In the genomic region with DNA sequence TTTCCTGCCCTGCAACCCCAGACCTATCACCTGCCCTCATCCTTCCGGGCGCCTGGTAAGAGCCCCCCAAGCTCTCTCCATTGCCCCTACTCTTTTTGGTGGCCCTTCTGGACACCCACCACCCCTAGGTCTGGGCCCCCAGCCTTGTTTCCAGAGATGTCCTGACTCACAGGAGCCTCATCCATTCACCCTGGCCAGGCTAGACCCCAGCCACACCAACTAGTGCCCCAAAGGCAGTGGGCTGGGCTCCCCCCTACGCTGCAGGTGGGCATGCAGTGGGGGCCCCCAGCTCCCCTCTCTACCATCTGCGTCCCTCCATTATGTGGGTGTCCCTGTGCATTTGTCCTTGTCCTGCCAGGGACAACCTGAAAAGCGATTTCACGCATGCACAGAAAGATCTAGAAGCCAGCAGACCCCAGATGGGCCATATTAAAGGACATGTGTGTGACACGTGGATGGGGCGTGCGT, we compare ENCODE assay signal across 13 cellular contexts. TPM values are rescaled to one million over a fixed set of nuclear protein-coding genes. Genes with fewer than 3 reads are reported as not detected.
DNase-seq lines count a peak whose midpoint lies in the region; ATAC-seq and TF ChIP-seq lines count a peak whose summit lies in the region.
"Had no signal": no experiment of that assay in that cellular context is flagged by ENCODE, and none has a peak within 500 bp of the region (broad histone marks: within the 10 kb centered on the region; RNA-seq: fewer than 3 reads in every experiment).

No MANE protein-coding gene starts in this region.

- no peaks in the 10 kb centered on the region for H3K36me3 Mint-ChIP-seq in neural progenitor cell
- H3K36me3 Mint-ChIP-seq: immature natural killer cell had no signal

- H3K9ac ChIP-seq in neural progenitor cell: no peak overlapping the region
- no peak overlapping the region for H3K9ac ChIP-seq in SK-N-SH

- peaks cover 7% of the 10 kb centered on the region for H3K27me3 Mint-ChIP-seq in neural progenitor cell (ENCODE audit: insufficient read depth, low read depth)

- H3F3A ChIP-seq in neural progenitor cell (ENCODE audit: low read depth) (peaks cover 23% of the 10 kb centered on the region), SK-N-SH (replicated peaks; ENCODE audit: insufficient read depth) (no peaks in the 10 kb centered on the region)

- H3K4me2 ChIP-seq in neural progenitor cell (peak overlapping the region; percentile 77), SK-N-SH (no peak overlapping the region)

- intact Hi-C loops in heart right ventricle (cut with DNase I): no loop called here
- intact Hi-C loops in Right ventricle myocardium inferior (cut with DNase I): no loop called here
- intact Hi-C loops in aorta (cut with DNase I): loop anchor here (2.0 to 5.0 kb wide), 5 partner anchors 36 to 84 kb away; partner anchors contain the start of gene TPCN2 (in 2 of the 2)

- peaks cover 47% of the 10 kb centered on the region for H3K4me1 Mint-ChIP-seq in neural progenitor cell

- CTCF ChIA-PET in SK-N-SH (lab: Yijun Ruan, JAX): interaction anchor here (0.9 to 4.6 kb wide), 4 partner anchors 10 to 121 kb away, joined by 3 to 26 read pairs (median 4); no protein-coding TSS in a partner anchor

- no peak overlapping the region for H2AFZ ChIP-seq in neural progenitor cell (replicated peaks)
- no peak overlapping the region for H2AFZ ChIP-seq in SK-N-SH (ENCODE audit: low read depth)

- no peaks in the 10 kb centered on the region for H4K20me1 ChIP-seq in neural progenitor cell (ENCODE audit: low read depth)
- no peaks in the 10 kb centered on the region for H4K20me1 ChIP-seq in SK-N-SH (ENCODE audit: insufficient read depth)

- no peak for TF ChIP-seq EP300 in SK-N-SH (IDR thresholded peaks at IDR 0.05; ENCODE audit: borderline replicate concordance in 1 of 2, low read depth in 1 of 2, low read length in 1 of 2)

- H3K4me1 ChIP-seq in heart right ventricle (peaks cover 5 to 69% (median 45%) of the 10 kb centered on the region in 9 donors), neural progenitor cell (peaks cover 39% of the 10 kb centered on the region), aorta (ENCODE audit: control insufficient read depth in 1 of 2, insufficient read depth in 2 of 2, low read length in 2 of 2) (no peaks in the 10 kb centered on the region), SK-N-SH (ENCODE audit: control insufficient read depth in 1 of 2, insufficient read depth in 2 of 2, low read depth in 1 of 2, low read length in 1 of 2) (peaks cover 28 to 53% of the 10 kb centered on the region in 2 experiments; a peak in 3 of 4 replicates)

- H3K9me2 ChIP-seq in SK-N-SH: no peaks in the 10 kb centered on the region

- H3K4me3 Mint-ChIP-seq in neural progenitor cell: peak overlapping the region; percentile 52

- ATAC-seq in heart right ventricle: no peak
- ATAC-seq in Right ventricle myocardium inferior: no peak
- no peak for ATAC-seq in aorta (ENCODE audit: low FRiP score)

- H3K79me2 ChIP-seq in neural progenitor cell (ENCODE audit: low read depth) (no peaks in the 10 kb centered on the region), SK-N-SH (ENCODE audit: insufficient read depth) (no peaks in the 10 kb centered on the region)

- POLR2A ChIA-PET in SK-N-SH (lab: Yijun Ruan, JAX): interaction anchor here (1.4 kb wide), 1 partner anchor 13 kb away, joined by 3 read pairs; no protein-coding TSS in a partner anchor

- WGBS in heart right ventricle, 2 donors: 76 to 79% methylated on average over 9 of the region's 9 CpGs
- 21 to 24% methylated on average over 9 of the region's 9 CpGs for WGBS in aorta, 2 donors
- WGBS in SK-N-SH (ENCODE audit: low lambda C conversion rate): 93% methylated on average over 8 of the region's 9 CpGs

- TF ChIP-seq RAD21 in SK-N-SH (IDR thresholded peaks at IDR 0.05; ENCODE audit: low read length): no peak

- H3K27me3 ChIP-seq in heart right ventricle (peaks cover 0 to 54% (median 35%) of the 10 kb centered on the region in 7 donors), neural progenitor cell (peaks cover 9% of the 10 kb centered on the region), aorta (ENCODE audit: control insufficient read depth in 1 of 2, insufficient read depth in 2 of 2, low read length in 1 of 2) (no peaks in the 10 kb centered on the region), SK-N-SH (ENCODE audit: insufficient read depth) (no peaks in the 10 kb centered on the region)
- H3K27me3 ChIP-seq: SJSA1 had no signal

- TF ChIP-seq CTCF in heart right ventricle (IDR thresholded peaks at IDR 0.05): no peak
- TF ChIP-seq CTCF in fibroblast of pulmonary artery (IDR thresholded peaks at IDR 0.05; ENCODE audit: low read length, missing control alignments): no peak
- no peak for TF ChIP-seq CTCF in neural progenitor cell (IDR thresholded peaks at IDR 0.05)
- TF ChIP-seq CTCF in SK-N-SH (IDR thresholded peaks at IDR 0.05): no peak

- H3K36me3 ChIP-seq in heart right ventricle (no peaks in the 10 kb centered on the region), neural progenitor cell (no peaks in the 10 kb centered on the region), aorta (ENCODE audit: control insufficient read depth in 1 of 2, insufficient read depth in 2 of 2, low read length in 1 of 2) (peaks cover 0 to 1% of the 10 kb centered on the region in 2 donors), SK-N-SH (replicated peaks in 1 of 2; ENCODE audit: control insufficient read depth in 1 of 2, insufficient read depth in 2 of 2, low read length in 1 of 2) (no peaks in the 10 kb centered on the region)
- H3K36me3 ChIP-seq: pancreas had no signal

- DNase-seq in heart right ventricle (no peak), Right ventricle myocardium inferior (ENCODE audit: missing footprints) (no peak), fibroblast of pulmonary artery (ENCODE audit: low read depth) (no peak), neural progenitor cell (ENCODE audit: low spot score) (no peak), aorta (peak in 1 of 2 donors; percentile 75), SK-N-SH (no peak), NCI-H82 treated with DMSO at 0.1 percent for 48 hours (lab: John Stamatoyannopoulos, UW; ENCODE audit: unreplicated experiment) (no peak), UCSD-AML1 (lab: John Stamatoyannopoulos, UW; ENCODE audit: unreplicated experiment) (no peak)
- DNase-seq: activated CD4-positive, alpha-beta T cell treated with anti-CD3 and anti-CD28 coated beads for 4 hours had no signal

- no peak overlapping the region for H3K27ac Mint-ChIP-seq in neural progenitor cell
- H3K27ac Mint-ChIP-seq: immature natural killer cell had no signal

- H3K9me3 ChIP-seq in heart right ventricle (no peaks in the 10 kb centered on the region), neural progenitor cell (ENCODE audit: low read depth) (no peaks in the 10 kb centered on the region), aorta (ENCODE audit: control insufficient read depth, low read length) (no peaks in the 10 kb centered on the region), SK-N-SH (no peaks in the 10 kb centered on the region)
- H3K9me3 ChIP-seq: pancreas, SJSA1 had no signal

- no peaks in the 10 kb centered on the region for H3K9me3 Mint-ChIP-seq in neural progenitor cell
- H3K9me3 Mint-ChIP-seq: immature natural killer cell had no signal

- peak overlapping the region in 9 of 10 donors; percentile 35 to 86 (median 78) for H3K27ac ChIP-seq in heart right ventricle
- no peak overlapping the region for H3K27ac ChIP-seq in neural progenitor cell
- H3K27ac ChIP-seq in aorta (ENCODE audit: low read depth in 1 of 2, low read length in 2 of 2): peak overlapping the region; percentile 49 to 90
- H3K27ac ChIP-seq in SK-N-SH (ENCODE audit: low read depth in 2 of 2, low read length in 1 of 2): no peak overlapping the region
- H3K27ac ChIP-seq: pancreas had no signal

- peak overlapping the region in 9 of 10 donors; percentile 33 to 55 (median 53) for H3K4me3 ChIP-seq in heart right ventricle
- peak overlapping the region; percentile 24 for H3K4me3 ChIP-seq in fibroblast of pulmonary artery (replicated peaks; ENCODE audit: low read depth, low read length)
- H3K4me3 ChIP-seq in neural progenitor cell: no peak overlapping the region
- H3K4me3 ChIP-seq in aorta (ENCODE audit: low read length in 2 of 2): peak overlapping the region; percentile 79 to 85
- no peak overlapping the region for H3K4me3 ChIP-seq in SK-N-SH (ENCODE audit: low read depth in 2 of 2, low read length in 1 of 2)

TF ChIP-seq in SK-N-SH, 30 proteins besides CTCF, POLR2A, EP300 and RAD21 (continues in another document):
- TF ChIP-seq JUND (IDR thresholded peaks at IDR 0.05): no peak

RNA-seq across cellular contexts. Expression of gene MRGPRF, which starts 1.4 kb away (rescaled TPM):
- total RNA-seq in heart right ventricle: 10 to 100 TPM in 1 of 10 donors, 1 to 10 TPM in 8, under 1 TPM in 1; 0.98 to 10.7 (median 1.6) TPM
- 1 to 10 TPM; 7.2 to 7.9 TPM for polyA plus RNA-seq in heart right ventricle
- total RNA-seq in Right ventricle myocardium inferior: 7.6 TPM
- 0.56 and 3.5 TPM in 2 replicates for total RNA-seq in neural progenitor cell (ENCODE audit: low replicate concordance)
- total RNA-seq in aorta: 100 to 1,000 TPM in 1 of 2 donors, 10 to 100 TPM in 1; 75.7 to 108 TPM
- polyA plus RNA-seq in aorta: 100 to 1,000 TPM in 1 of 2 donors, 10 to 100 TPM in 1; 26.4 to 130 TPM
- 0.18 and 0.19 TPM in 2 replicates for polyA plus RNA-seq in SK-N-SH (2012; rRNA removed)
- polyA plus RNA-seq in SK-N-SH (2012; cell fraction: cytosol; rRNA removed): 0.08 and 0.12 TPM in 2 replicates
- 0.21 and 0.39 TPM in 2 replicates for polyA plus RNA-seq in SK-N-SH (2012; cell fraction: nucleus; rRNA removed)
- total RNA-seq: NCI-H460 had no signal
- polyA plus RNA-seq: immature natural killer cell had no signal

RNA-seq across cellular contexts. Expression of gene MRGPRD, which starts 30.9 kb away (rescaled TPM):
- total RNA-seq in heart right ventricle (not detected), Right ventricle myocardium inferior (not detected), neural progenitor cell (ENCODE audit: low replicate concordance) (not detected in 2 replicates), aorta (under 1 TPM in 1 of 2 donors, not detected in 1; 0.49 TPM)
- polyA plus RNA-seq in heart right ventricle (not detected), aorta (not detected), SK-N-SH (2012; rRNA removed) (not detected in 2 replicates)
- polyA plus RNA-seq in SK-N-SH (2012; cell fraction: cytosol; rRNA removed): not detected in 2 replicates
- polyA plus RNA-seq in SK-N-SH (2012; cell fraction: nucleus; rRNA removed): not detected in 2 replicates
- total RNA-seq: NCI-H460, pancreas, SJSA1 had no signal
- polyA plus RNA-seq: immature natural killer cell, pancreas had no signal

RNA-seq across cellular contexts. Expression of gene TPCN2, which starts 37.1 kb away (rescaled TPM):
- total RNA-seq in heart right ventricle (10 to 100 TPM in 2 of 10 donors, 1 to 10 TPM in 8; 4.8 to 13.0 (median 7.8) TPM), Right ventricle myocardium inferior (9.1 TPM), neural progenitor cell (ENCODE audit: low replicate concordance) (7.2 and 10.9 TPM in 2 replicates), aorta (10 to 100 TPM; 25.8 to 27.9 TPM)
- polyA plus RNA-seq in heart right ventricle (10 to 100 TPM in 1 of 2 donors, 1 to 10 TPM in 1; 3.4 to 19.2 TPM), aorta (10 to 100 TPM in 1 of 2 donors, 1 to 10 TPM in 1; 1.5 to 20.8 TPM), SK-N-SH (2012; rRNA removed) (7.6 and 8.7 TPM in 2 replicates)
- 3.3 and 4.5 TPM in 2 replicates for polyA plus RNA-seq in SK-N-SH (2012; cell fraction: cytosol; rRNA removed)
- 36.5 and 41.4 TPM in 2 replicates for polyA plus RNA-seq in SK-N-SH (2012; cell fraction: nucleus; rRNA removed)

Comparison
In these comparisons a context has a peak if more than half of its experiments do, and no peak if none do; other contexts are left out.
1. H3K27ac ChIP-seq: peak in heart right ventricle (9 of 10) and aorta (2 of 2); none in neural progenitor cell (single experiment) and SK-N-SH (0 of 2).
2. H3K4me3 ChIP-seq: peak in heart right ventricle (9 of 10), fibroblast of pulmonary artery (single experiment) and aorta (2 of 2); none in neural progenitor cell (single experiment) and SK-N-SH (0 of 2).
3. intact Hi-C loops: an anchor here in aorta (2.0 to 5.0 kb wide); none called in heart right ventricle and Right ventricle myocardium inferior.